In the genomic region with DNA sequence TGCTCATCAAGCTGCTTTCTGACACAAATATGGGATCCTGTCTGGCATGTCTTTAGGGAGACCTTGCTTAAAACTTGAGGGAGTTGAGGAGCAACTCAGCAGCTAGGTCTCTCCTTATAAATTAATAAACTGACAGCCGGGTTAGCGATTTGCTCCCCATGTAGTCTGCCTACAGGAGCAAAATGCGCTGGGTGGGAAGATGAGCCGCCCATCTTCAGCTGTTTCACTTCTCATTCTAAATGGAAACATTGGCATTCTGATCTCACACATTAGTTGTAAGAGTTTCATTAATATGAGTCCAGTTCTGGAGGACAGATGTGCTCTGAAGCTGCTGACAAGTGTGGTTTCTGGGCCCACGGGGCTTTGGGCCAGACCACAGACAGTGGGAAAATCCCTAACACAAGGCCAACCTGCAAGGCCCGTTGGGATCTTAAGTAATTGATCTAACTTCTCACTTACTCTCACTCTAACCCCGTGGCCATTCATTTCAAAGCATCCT, we compare ENCODE assay signal across 8 cellular contexts.
DNase-seq lines count a peak whose midpoint lies in the region; ATAC-seq, FAIRE-seq and TF ChIP-seq lines count a peak whose summit lies in the region.

No MANE protein-coding gene starts in this region.

- H3K4me2 ChIP-seq in Loucy (ENCODE audit: low read depth, low read length, poor library complexity, severe bottlenecking) (peak overlapping the region; percentile 69), neuronal stem cell (ENCODE audit: insufficient read depth, low read length, poor library complexity, severe bottlenecking) (no peak overlapping the region)

- no peaks in the 10 kb centered on the region for H3K27me3 Mint-ChIP-seq in CD8-positive, alpha-beta T cell (ENCODE audit: low read depth)

- WGBS in neuronal stem cell (ENCODE audit: extremely low coverage in 2 of 2, insufficient read length in 2 of 2, insufficient replicate concordance in 1 of 2), 2 donors: no CpG with 5 or more reads among the region's 7 CpGs

- H2BK12ac ChIP-seq in neuronal stem cell (ENCODE audit: low read length): no peak overlapping the region

- no peak for DNase-seq in neuronal stem cell (ENCODE audit: low spot score)
- DNase-seq in NCI-H774 (lab: John Stamatoyannopoulos, UW): no peak
- no peak for DNase-seq in ACHN
- no peak for DNase-seq in CD8-positive, alpha-beta T cell
- DNase-seq in frontal cortex (ENCODE audit: low spot score in 2 of 2): no peak

- no peak overlapping the region for H2BK15ac ChIP-seq in neuronal stem cell (ENCODE audit: low read length)

- no peaks in the 10 kb centered on the region for H3K4me1 Mint-ChIP-seq in CD8-positive, alpha-beta T cell (ENCODE audit: low read depth)

- H4K8ac ChIP-seq in neuronal stem cell (ENCODE audit: low read depth, low read length): no peak overlapping the region

- H3K9ac ChIP-seq in Loucy (ENCODE audit: low read depth, low read length, poor library complexity, severe bottlenecking): peak overlapping the region; percentile 40
- no peak overlapping the region for H3K9ac ChIP-seq in neuronal stem cell (ENCODE audit: low read depth, low read length, poor library complexity)

- H2AK5ac ChIP-seq in neuronal stem cell (ENCODE audit: low read depth, low read length): no peak overlapping the region

- H3K14ac ChIP-seq in neuronal stem cell (ENCODE audit: low read length): no peak overlapping the region

- no peaks in the 10 kb centered on the region for H3K9me2 ChIP-seq in Loucy (replicated peaks; ENCODE audit: low read depth, low read length)

- H4K20me1 ChIP-seq in Loucy (ENCODE audit: insufficient read depth, low read length, poor library complexity, severe bottlenecking): no peaks in the 10 kb centered on the region

- H3K9me3 ChIP-seq in Loucy (ENCODE audit: insufficient read depth, low read depth, low read length): no peaks in the 10 kb centered on the region
- H3K9me3 ChIP-seq in neuronal stem cell (replicated peaks in 1 of 2; ENCODE audit: control insufficient read depth in 2 of 2, insufficient read depth in 1 of 2, low read depth in 1 of 2, low read length in 2 of 2): peaks cover 0 to 11% of the 10 kb centered on the region in 2 donors
- H3K9me3 ChIP-seq in CD8-positive, alpha-beta T cell (ENCODE audit: low read length): no peaks in the 10 kb centered on the region

- H2AFZ ChIP-seq in Loucy (ENCODE audit: low read length) (peak overlapping the region; percentile 52), neuronal stem cell (ENCODE audit: low read length) (peak overlapping the region; percentile 45)

- intact Hi-C loops in CD8-positive, alpha-beta T cell (cut with DNase I, micrococcal nuclease): no loop called here

- H3K9me3 Mint-ChIP-seq in CD8-positive, alpha-beta T cell: no peaks in the 10 kb centered on the region

- no peak overlapping the region for H3K27ac ChIP-seq in neuronal stem cell (replicated peaks; ENCODE audit: low read length)
- no peak overlapping the region for H3K27ac ChIP-seq in CD8-positive, alpha-beta T cell (ENCODE audit: low read depth, low read length)

- no peaks in the 10 kb centered on the region for H3K36me3 Mint-ChIP-seq in CD8-positive, alpha-beta T cell

- no peak overlapping the region for H2BK120ac ChIP-seq in neuronal stem cell (ENCODE audit: low read depth, low read length)

- H3K4me3 ChIP-seq in Loucy (ENCODE audit: low read length, poor library complexity, severe bottlenecking): peak overlapping the region; percentile 46
- no peak overlapping the region for H3K4me3 ChIP-seq in neuronal stem cell (ENCODE audit: low read length in 2 of 2)
- H3K4me3 ChIP-seq in CD8-positive, alpha-beta T cell (ENCODE audit: low read depth, low read length): no peak overlapping the region

- no peaks in the 10 kb centered on the region for H3K27me3 ChIP-seq in Loucy (ENCODE audit: insufficient read depth, low read length, poor library complexity, severe bottlenecking)
- no peaks in the 10 kb centered on the region for H3K27me3 ChIP-seq in neuronal stem cell (ENCODE audit: control insufficient read depth in 3 of 3, insufficient read depth in 3 of 3, low read depth in 1 of 3, low read length in 3 of 3)
- H3K27me3 ChIP-seq in CD8-positive, alpha-beta T cell (ENCODE audit: insufficient read depth, low read length): no peaks in the 10 kb centered on the region

- no peaks in the 10 kb centered on the region for H3F3A ChIP-seq in Loucy (ENCODE audit: low read depth)

- H3K18ac ChIP-seq in neuronal stem cell (ENCODE audit: low read length): no peak overlapping the region

- H3K36me3 ChIP-seq in Loucy (ENCODE audit: insufficient read depth, low read length): no peaks in the 10 kb centered on the region
- H3K36me3 ChIP-seq in neuronal stem cell (replicated peaks in 1 of 2; ENCODE audit: control insufficient read depth in 2 of 2, insufficient read depth in 2 of 2, low read length in 2 of 2): no peaks in the 10 kb centered on the region
- no peaks in the 10 kb centered on the region for H3K36me3 ChIP-seq in CD8-positive, alpha-beta T cell (ENCODE audit: insufficient read depth, low read length)

- in situ Hi-C loops in ACHN (cut with HindIII; ENCODE audit: low pct_ligation_motif_present, low pct_unique_long_range_greater_than_20kb, low sequenced_read_pairs): no loop called here

- ATAC-seq in GM18870 (IDR thresholded peaks at IDR 0.05; ENCODE audit: unreplicated experiment) (peak; percentile 89), HG02588 (IDR thresholded peaks at IDR 0.05; ENCODE audit: unreplicated experiment) (peak; percentile 82)
- ATAC-seq in CD8-positive, alpha-beta T cell: no peak

- H3K4me3 Mint-ChIP-seq in CD8-positive, alpha-beta T cell: no peak overlapping the region

- FAIRE-seq in frontal cortex (lab: Jason Lieb, UNC): no peak

- no peak for TF ChIP-seq CTCF in Loucy (conservative IDR thresholded peaks at IDR 0.05; ENCODE audit: low read length)
- TF ChIP-seq CTCF in CD8-positive, alpha-beta T cell (IDR thresholded peaks at IDR 0.05): no peak

- no peak overlapping the region for H3K23ac ChIP-seq in neuronal stem cell (ENCODE audit: low read depth, low read length, poor library complexity)

- H4K91ac ChIP-seq in neuronal stem cell (ENCODE audit: low read depth, low read length, poor library complexity): no peak overlapping the region

- CTCF ChIA-PET in CD8-positive, alpha-beta T cell (lab: Charles Lee): no interaction called here

- POLR2A ChIA-PET in CD8-positive, alpha-beta T cell (lab: Charles Lee): no interaction called here

- no peak overlapping the region for H3K4ac ChIP-seq in neuronal stem cell (ENCODE audit: low read length)

- H3K79me1 ChIP-seq in neuronal stem cell (ENCODE audit: low read depth, low read length): no peaks in the 10 kb centered on the region

- no peak overlapping the region for H2BK5ac ChIP-seq in neuronal stem cell (ENCODE audit: low read length)

- no peaks in the 10 kb centered on the region for H3K79me2 ChIP-seq in Loucy (ENCODE audit: insufficient read depth, low read length)

- no peak overlapping the region for H3K27ac Mint-ChIP-seq in CD8-positive, alpha-beta T cell

- H3K4me1 ChIP-seq in Loucy (ENCODE audit: insufficient read depth, low read length, poor library complexity, severe bottlenecking) (peaks cover 38% of the 10 kb centered on the region), neuronal stem cell (ENCODE audit: control insufficient read depth in 2 of 2, insufficient read depth in 1 of 2, low read depth in 1 of 2, low read length in 2 of 2) (no peaks in the 10 kb centered on the region)
- H3K4me1 ChIP-seq in CD8-positive, alpha-beta T cell (ENCODE audit: insufficient read depth, low read length): no peaks in the 10 kb centered on the region
